Comparison of ENCODE assay signal across 1 cellular context in the genomic region with DNA sequence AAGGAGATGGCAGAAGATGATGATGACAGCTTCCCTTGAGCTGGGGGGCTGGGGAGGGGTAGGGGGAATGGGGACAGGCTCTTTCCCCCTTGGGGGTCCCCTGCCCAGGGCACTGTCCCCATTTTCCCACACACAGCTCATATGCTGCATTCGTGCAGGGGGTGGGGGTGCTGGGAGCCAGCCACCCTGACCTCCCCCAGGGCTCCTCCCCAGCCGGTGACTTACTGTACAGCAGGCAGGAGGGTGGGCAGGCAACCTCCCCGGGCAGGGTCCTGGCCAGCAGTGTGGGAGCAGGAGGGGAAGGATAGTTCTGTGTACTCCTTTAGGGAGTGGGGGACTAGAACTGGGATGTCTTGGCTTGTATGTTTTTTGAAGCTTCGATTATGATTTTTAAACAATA.
TF ChIP-seq lines count a peak whose summit lies in the region.

No MANE protein-coding gene starts in this region.

TF ChIP-seq in endothelial cell of umbilical vein, 7 proteins besides CTCF, POLR2A, EP300 and RAD21:
- TF ChIP-seq POLR2AphosphoS5 (IDR thresholded peaks at IDR 0.05; ENCODE audit: insufficient read depth, low read depth, low read length), result no peak
- TF ChIP-seq EZH2 (IDR thresholded peaks at IDR 0.05; ENCODE audit: borderline replicate concordance, low read depth, low read length, severe bottlenecking), result no peak
- TF ChIP-seq MYC (IDR thresholded peaks at IDR 0.05; ENCODE audit: low read depth, low read length), result no peak
- TF ChIP-seq JUN (IDR thresholded peaks at IDR 0.05; ENCODE audit: borderline replicate concordance, insufficient read depth, insufficient read length, low read depth), result no peak
- no peak for TF ChIP-seq FOS (IDR thresholded peaks at IDR 0.05; ENCODE audit: borderline replicate concordance, insufficient read depth, low read length)
- TF ChIP-seq, protein P1, sequence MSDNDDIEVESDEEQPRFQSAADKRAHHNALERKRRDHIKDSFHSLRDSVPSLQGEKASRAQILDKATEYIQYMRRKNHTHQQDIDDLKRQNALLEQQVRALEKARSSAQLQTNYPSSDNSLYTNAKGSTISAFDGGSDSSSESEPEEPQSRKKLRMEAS (IDR thresholded peaks at IDR 0.05; ENCODE audit: insufficient read depth, insufficient read length), result no peak
- no peak for TF ChIP-seq GATA2 (IDR thresholded peaks at IDR 0.05; ENCODE audit: insufficient read depth, insufficient read length, low read depth, low read length)
